ENCODE assay signal across 10 cellular contexts in genomic region chr6:106514281-106514885, GRCh38.
DNase-seq lines count a peak whose midpoint lies in the region; ATAC-seq and TF ChIP-seq lines count a peak whose summit lies in the region.
"Had no signal": no experiment of that assay in that cellular context is flagged by ENCODE, and none has a peak within 500 bp of the region (broad histone marks: within the 10 kb centered on the region; RNA-seq: fewer than 3 reads in every experiment).

No MANE protein-coding gene starts in this region.

- H3K9me3 ChIP-seq in CD4-positive, CD25-positive, alpha-beta regulatory T cell (ENCODE audit: control insufficient read depth in 2 of 2, low read length in 2 of 2): no peaks in the 10 kb centered on the region
- H3K9me3 ChIP-seq in Karpas-422 (ENCODE audit: low read length) (no peaks in the 10 kb centered on the region), colonic mucosa (no peaks in the 10 kb centered on the region), aorta (ENCODE audit: control insufficient read depth, low read length) (no peaks in the 10 kb centered on the region)

- no peaks in the 10 kb centered on the region for H3K36me3 Mint-ChIP-seq in CD4-positive, CD25-positive, alpha-beta regulatory T cell
- no peaks in the 10 kb centered on the region for H3K36me3 Mint-ChIP-seq in natural killer cell

- peak overlapping the region; percentile 74 for H3K4me2 ChIP-seq in Karpas-422 (ENCODE audit: low read depth, low read length, poor library complexity, severe bottlenecking)

- peak overlapping the region; percentile 93 for H3K4me3 ChIP-seq in CD4-positive, CD25-positive, alpha-beta regulatory T cell (ENCODE audit: low read depth, low read length)
- peak overlapping the region; percentile 81 for H3K4me3 ChIP-seq in Karpas-422 (ENCODE audit: low read length)
- H3K4me3 ChIP-seq in colonic mucosa: peak overlapping the region; percentile 70
- H3K4me3 ChIP-seq in aorta (ENCODE audit: low read length in 2 of 2): no peak overlapping the region

- ATAC-seq in CD4-positive, CD25-positive, alpha-beta regulatory T cell (ENCODE audit: low read depth in 2 of 2): no peak
- ATAC-seq in natural killer cell: no peak
- no peak for ATAC-seq in aorta (ENCODE audit: low FRiP score)
- no peak for ATAC-seq in Right ventricle myocardium superior (ENCODE audit: poor library complexity)
- no peak for ATAC-seq in GM21717 (IDR thresholded peaks at IDR 0.05; ENCODE audit: unreplicated experiment)

- no peak overlapping the region for H2AFZ ChIP-seq in Karpas-422 (ENCODE audit: low read length)

- peaks cover 84% of the 10 kb centered on the region for H3K4me1 ChIP-seq in CD4-positive, CD25-positive, alpha-beta regulatory T cell (ENCODE audit: control insufficient read depth, insufficient read depth, low read length, poor library complexity, severe bottlenecking)
- H3K4me1 ChIP-seq in Karpas-422 (ENCODE audit: low read length) (peaks cover 86% of the 10 kb centered on the region), colonic mucosa (peaks cover 2% of the 10 kb centered on the region), aorta (ENCODE audit: control insufficient read depth in 1 of 2, insufficient read depth in 2 of 2, low read length in 2 of 2) (peaks cover 0 to 1% of the 10 kb centered on the region in 2 donors)

- no peak for DNase-seq in CD4-positive, CD25-positive, alpha-beta regulatory T cell
- DNase-seq in Karpas-422 (peak; percentile 53), colonic mucosa (no peak), natural killer cell (no peak), NCI-H1048 (lab: John Stamatoyannopoulos, UW) (no peak), aorta (no peak), Right ventricle myocardium superior (no peak)
- DNase-seq: activated CD4-positive, CD25-positive, alpha-beta regulatory T cell treated with anti-CD3 and anti-CD28 coated beads, Interleukin-2, amount 50 U/mL, for 72 hours; NCI-H526 treated with DMSO at 0.1 percent for 48 hours had no signal

- no peaks in the 10 kb centered on the region for H3K9me2 ChIP-seq in Karpas-422 (replicated peaks; ENCODE audit: insufficient read depth, low read length)

- no peaks in the 10 kb centered on the region for H3K9me3 Mint-ChIP-seq in CD4-positive, CD25-positive, alpha-beta regulatory T cell
- H3K9me3 Mint-ChIP-seq in natural killer cell: no peaks in the 10 kb centered on the region

- H3K27ac ChIP-seq in CD4-positive, CD25-positive, alpha-beta regulatory T cell (ENCODE audit: insufficient read depth, low read length, poor library complexity, severe bottlenecking): peak overlapping the region; percentile 97
- H3K27ac ChIP-seq in Karpas-422 (ENCODE audit: low read length) (peak overlapping the region; percentile 93), colonic mucosa (peak overlapping the region; percentile 91), aorta (ENCODE audit: low read depth in 1 of 2, low read length in 2 of 2) (no peak overlapping the region)

- H3K27me3 ChIP-seq in CD4-positive, CD25-positive, alpha-beta regulatory T cell (ENCODE audit: control insufficient read depth, insufficient read depth, low read length): no peaks in the 10 kb centered on the region
- no peaks in the 10 kb centered on the region for H3K27me3 ChIP-seq in Karpas-422 (ENCODE audit: low read length)
- H3K27me3 ChIP-seq in colonic mucosa: no peaks in the 10 kb centered on the region
- H3K27me3 ChIP-seq in aorta (ENCODE audit: control insufficient read depth in 1 of 2, insufficient read depth in 2 of 2, low read length in 1 of 2): no peaks in the 10 kb centered on the region

- no peaks in the 10 kb centered on the region for H3K36me3 ChIP-seq in CD4-positive, CD25-positive, alpha-beta regulatory T cell (ENCODE audit: control insufficient read depth, insufficient read depth, low read length)
- H3K36me3 ChIP-seq in Karpas-422 (ENCODE audit: insufficient read depth, low read length) (no peaks in the 10 kb centered on the region), colonic mucosa (no peaks in the 10 kb centered on the region), aorta (ENCODE audit: control insufficient read depth in 1 of 2, insufficient read depth in 2 of 2, low read length in 1 of 2) (no peaks in the 10 kb centered on the region)

- H3K4me3 Mint-ChIP-seq in CD4-positive, CD25-positive, alpha-beta regulatory T cell: peak overlapping the region; percentile 94 to 98 (median 96)
- H3K4me3 Mint-ChIP-seq in natural killer cell: peak overlapping the region; percentile 88

- intact Hi-C loops in colonic mucosa (cut with DNase I): loop anchor here (5.0 kb wide), 1 partner anchor 57 kb away; no protein-coding TSS in a partner anchor
- intact Hi-C loops in natural killer cell (cut with micrococcal nuclease): loop anchor here (5.0 kb wide), 1 partner anchor 187 kb away; the partner anchor contains the start of gene ATG5
- intact Hi-C loops in aorta (cut with DNase I): no loop called here
- intact Hi-C loops in Right ventricle myocardium superior (cut with DNase I): no loop called here

- 89 to 93% methylated on average over 3 of the region's 3 CpGs for WGBS in aorta, 2 donors

- H3K9ac ChIP-seq in Karpas-422 (ENCODE audit: low read length) (peak overlapping the region; percentile 87), colonic mucosa (ENCODE audit: low read depth in 2 of 2, low read length in 2 of 2) (peak overlapping the region in 1 of 2 donors; percentile 89)

- H3K79me2 ChIP-seq in Karpas-422 (ENCODE audit: low read length): peaks cover 65% of the 10 kb centered on the region

- H3K27ac Mint-ChIP-seq in CD4-positive, CD25-positive, alpha-beta regulatory T cell: peak overlapping the region; percentile 94 to 97 (median 97)
- peak overlapping the region; percentile 73 to 95 for H3K27ac Mint-ChIP-seq in natural killer cell

- TF ChIP-seq CTCF in colonic mucosa (IDR thresholded peaks at IDR 0.05): no peak
- TF ChIP-seq CTCF in natural killer cell (IDR thresholded peaks at IDR 0.05): no peak

- H3K4me1 Mint-ChIP-seq in CD4-positive, CD25-positive, alpha-beta regulatory T cell: peaks cover 20 to 74% (median 47%) of the 10 kb centered on the region in 4 donors
- peaks cover 58 to 66% of the 10 kb centered on the region in 2 donors for H3K4me1 Mint-ChIP-seq in natural killer cell

- H4K20me1 ChIP-seq in Karpas-422 (ENCODE audit: insufficient read depth, low read depth, low read length): no peaks in the 10 kb centered on the region

- peaks cover 4% of the 10 kb centered on the region for H3K27me3 Mint-ChIP-seq in CD4-positive, CD25-positive, alpha-beta regulatory T cell
- H3K27me3 Mint-ChIP-seq in natural killer cell (ENCODE audit: low read depth in 2 of 2): peaks cover 14 to 16% of the 10 kb centered on the region in 2 donors

Comparison
In these comparisons a context has a peak if more than half of its experiments do, and no peak if none do; other contexts are left out.
1. H3K27ac ChIP-seq: peak in CD4-positive, CD25-positive, alpha-beta regulatory T cell (single experiment), Karpas-422 (single experiment) and colonic mucosa (single experiment); none in aorta (0 of 2).
2. H3K4me3 ChIP-seq: peak in CD4-positive, CD25-positive, alpha-beta regulatory T cell (single experiment), Karpas-422 (single experiment) and colonic mucosa (single experiment); none in aorta (0 of 2).
3. intact Hi-C loops: an anchor here in colonic mucosa (5.0 kb wide) and natural killer cell (5.0 kb wide); none called in aorta and Right ventricle myocardium superior.